Comparison of ENCODE assay signal across 29 cellular contexts in genomic region chr4:66972087-66972486, GRCh38.
A peak's percentile ranks its signal among the peaks of the same experiment; 100 is the strongest.
DNase-seq lines count a peak whose midpoint lies in the region; FAIRE-seq and TF ChIP-seq lines count a peak whose summit lies in the region.
"Had no signal": no experiment of that assay in that cellular context is flagged by ENCODE, and none has a peak within 500 bp of the region (broad histone marks: within the 10 kb centered on the region; RNA-seq: fewer than 3 reads in every experiment).

No MANE protein-coding gene starts in this region.

- H3K4me1 Mint-ChIP-seq in astrocyte (ENCODE audit: low read depth, unreplicated experiment), result peaks cover 5% of the 10 kb centered on the region
- H3K4me1 Mint-ChIP-seq: activated CD4-positive, alpha-beta T cell treated with anti-CD3 and anti-CD28 coated beads, Interleukin-2, amount 10 ng/mL, durations not matched to agents 7 days and 5 days; activated CD8-positive, alpha-beta memory T cell treated with anti-CD3 and anti-CD28 coated beads, Interleukin-2, amount 10 ng/mL, durations not matched to agents 7 days and 5 days; brain had no signal

- no peak overlapping the region for H3K4me3 Mint-ChIP-seq in astrocyte (ENCODE audit: unreplicated experiment)
- H3K4me3 Mint-ChIP-seq: activated CD4-positive, alpha-beta T cell treated with anti-CD3 and anti-CD28 coated beads, Interleukin-2, amount 10 ng/mL, durations not matched to agents 7 days and 5 days; activated CD8-positive, alpha-beta memory T cell treated with anti-CD3 and anti-CD28 coated beads, Interleukin-2, amount 10 ng/mL, durations not matched to agents 7 days and 5 days; brain had no signal

- H3K4me3 ChIP-seq in astrocyte (ENCODE audit: insufficient read depth, low read depth, low read length), result no peak overlapping the region
- H3K4me3 ChIP-seq: GM23248, heart left ventricle, lower lobe of right lung, right atrium auricular region, smooth muscle cell, tibial nerve had no signal

- no peaks in the 10 kb centered on the region for H3K36me3 ChIP-seq in astrocyte (ENCODE audit: insufficient read depth, low read length)
- H3K36me3 ChIP-seq: heart left ventricle, lower lobe of right lung, right atrium auricular region, tibial nerve had no signal

- FAIRE-seq in astrocyte (lab: Jason Lieb, UNC) (no peak), RCC 7860 (lab: Jason Lieb, UNC) (no peak)

- no peak overlapping the region for H3K27ac ChIP-seq in astrocyte (ENCODE audit: low read depth, low read length)
- H3K27ac ChIP-seq: epithelial cell of prostate, GM23248, heart left ventricle, lower lobe of right lung, tibial nerve had no signal

- H3K27me3 Mint-ChIP-seq in astrocyte (ENCODE audit: low read depth, unreplicated experiment), result no peaks in the 10 kb centered on the region
- H3K27me3 Mint-ChIP-seq: activated CD4-positive, alpha-beta T cell treated with anti-CD3 and anti-CD28 coated beads, Interleukin-2, amount 10 ng/mL, durations not matched to agents 7 days and 5 days; activated CD8-positive, alpha-beta memory T cell treated with anti-CD3 and anti-CD28 coated beads, Interleukin-2, amount 10 ng/mL, durations not matched to agents 7 days and 5 days; brain had no signal

- DNase-seq in EH (ENCODE audit: low read depth) (peak; percentile 3), LHCN-M2 (ENCODE audit: low read depth) (peak; percentile 23), astrocyte (ENCODE audit: low read depth) (peak; percentile 1), midbrain (lab: John Stamatoyannopoulos, UW) (peak; percentile 3), NCI-H146 treated with DMSO at 0.1 percent for 48 hours (lab: John Stamatoyannopoulos, UW; ENCODE audit: unreplicated experiment) (no peak), NCI-H345 treated with DMSO at 0.1 percent for 48 hours (lab: John Stamatoyannopoulos, UW; ENCODE audit: unreplicated experiment) (no peak), RCC 7860 (ENCODE audit: low spot score) (no peak)
- DNase-seq: activated CD4-positive, alpha-beta T cell treated with anti-CD3 and anti-CD28 coated beads, Interleukin-2, amount 10 ng/mL, durations not matched to agents 7 days and 5 days; activated CD8-positive, alpha-beta memory T cell treated with anti-CD3 and anti-CD28 coated beads, Interleukin-2, amount 10 ng/mL, durations not matched to agents 7 days and 5 days; activated T-cell treated with anti-CD3 and anti-CD28 coated beads, Interleukin-2, amount 50 U/mL, for 48 hours; C1 segment of cervical spinal cord; Caco-2; effector CD4-positive, alpha-beta T cell; GM23248; heart left ventricle; kidney glomerular epithelial cell; lower lobe of right lung; NCI-H1105 treated with DMSO at 0.1 percent for 48 hours; NCI-H2029; NCI-H226; NCI-H748 treated with DMSO at 0.1 percent for 48 hours; stimulated activated CD4-positive, alpha-beta T cell treated with anti-CD3 and anti-CD28 coated beads, Interleukin-2, amount 100 ng/mL, for 24 hours; SW 1271; T1000 had no signal

- H3K27ac Mint-ChIP-seq in astrocyte (ENCODE audit: unreplicated experiment), result no peak overlapping the region
- H3K27ac Mint-ChIP-seq: activated CD4-positive, alpha-beta T cell treated with anti-CD3 and anti-CD28 coated beads, Interleukin-2, amount 10 ng/mL, durations not matched to agents 7 days and 5 days; activated CD8-positive, alpha-beta memory T cell treated with anti-CD3 and anti-CD28 coated beads, Interleukin-2, amount 10 ng/mL, durations not matched to agents 7 days and 5 days; brain had no signal

- peaks cover 3% of the 10 kb centered on the region for H3K9me3 Mint-ChIP-seq in astrocyte (ENCODE audit: unreplicated experiment)
- H3K9me3 Mint-ChIP-seq: activated CD4-positive, alpha-beta T cell treated with anti-CD3 and anti-CD28 coated beads, Interleukin-2, amount 10 ng/mL, durations not matched to agents 7 days and 5 days had no signal

- H3K4me1 ChIP-seq in astrocyte (ENCODE audit: insufficient read depth, low read length), result no peaks in the 10 kb centered on the region
- H3K4me1 ChIP-seq: heart left ventricle, lower lobe of right lung, right atrium auricular region, tibial nerve had no signal

- no peak for TF ChIP-seq CTCF in astrocyte (IDR thresholded peaks at IDR 0.05; ENCODE audit: insufficient read depth, low read depth, low read length)

- H3K27me3 ChIP-seq in astrocyte (ENCODE audit: insufficient read depth, low read length), result no peaks in the 10 kb centered on the region
- H3K27me3 ChIP-seq: heart left ventricle, right atrium auricular region, tibial nerve had no signal

- no peak overlapping the region for H2AFZ ChIP-seq in astrocyte (ENCODE audit: low read depth, low read length)
- H2AFZ ChIP-seq: GM23248 had no signal

- H3K36me3 Mint-ChIP-seq in astrocyte (ENCODE audit: low read depth, unreplicated experiment), result no peaks in the 10 kb centered on the region
- H3K36me3 Mint-ChIP-seq: activated CD8-positive, alpha-beta memory T cell treated with anti-CD3 and anti-CD28 coated beads, Interleukin-2, amount 10 ng/mL, durations not matched to agents 7 days and 5 days; brain had no signal

- no peaks in the 10 kb centered on the region for H3K9me3 ChIP-seq in astrocyte (ENCODE audit: insufficient read depth, low read depth, low read length)
- H3K9me3 ChIP-seq: Caco-2, heart left ventricle, lower lobe of right lung, right atrium auricular region, tibial nerve had no signal

- no peaks in the 10 kb centered on the region for H3K79me2 ChIP-seq in astrocyte (ENCODE audit: insufficient read depth, low read length)

- no peak overlapping the region for H3K9ac ChIP-seq in astrocyte (ENCODE audit: low read length)
- H3K9ac ChIP-seq: GM23248 had no signal

- H3K4me2 ChIP-seq in astrocyte (ENCODE audit: low read length), result no peak overlapping the region
- H3K4me2 ChIP-seq: smooth muscle cell had no signal

- no peaks in the 10 kb centered on the region for H4K20me1 ChIP-seq in astrocyte (ENCODE audit: insufficient read depth, low read length)

Comparison
In these comparisons a context has a peak if more than half of its experiments do, and no peak if none do; other contexts are left out.
1. DNase-seq: peak in EH (single experiment), LHCN-M2 (single experiment), astrocyte (single experiment) and midbrain (single experiment); none in NCI-H146 treated with DMSO at 0.1 percent for 48 hours (single experiment), NCI-H345 treated with DMSO at 0.1 percent for 48 hours (single experiment) and RCC 7860 (single experiment).